In genomic region chr2:101341901-101342624, GRCh38 we compare ENCODE assay signal across 8 cellular contexts. TPM values are rescaled to one million over a fixed set of nuclear protein-coding genes. Genes with fewer than 3 reads are reported as not detected.
A peak's percentile ranks its signal among the peaks of the same experiment; 100 is the strongest.
DNase-seq lines count a peak whose midpoint lies in the region; ATAC-seq and TF ChIP-seq lines count a peak whose summit lies in the region.

No MANE protein-coding gene starts in this region.

- no peak overlapping the region for H3K4me3 Mint-ChIP-seq in activated CD4-positive, alpha-beta T cell treated with anti-CD3 and anti-CD28 coated beads, Interleukin-2, amount 10 ng/mL, durations not matched to agents 7 days and 5 days

- peaks cover 5% of the 10 kb centered on the region for H3K27me3 Mint-ChIP-seq in activated CD4-positive, alpha-beta T cell treated with anti-CD3 and anti-CD28 coated beads, Interleukin-2, amount 10 ng/mL, durations not matched to agents 7 days and 5 days

- no peak overlapping the region for H3K4me3 ChIP-seq in right lobe of liver

- POLR2A ChIA-PET in activated CD4-positive, alpha-beta T cell treated with anti-CD3 and anti-CD28 coated beads, Interleukin-2, amount 10 ng/mL, durations not matched to agents 7 days and 5 days (lab: Charles Lee), result interaction anchor here (0.6 kb wide), 1 partner anchor 133 kb away, joined by 3 read pairs; the partner anchor contains the start of gene RFX8

- H3K36me3 Mint-ChIP-seq in activated CD4-positive, alpha-beta T cell treated with anti-CD3 and anti-CD28 coated beads, Interleukin-2, amount 10 ng/mL, durations not matched to agents 7 days and 5 days (ENCODE audit: low read depth), result no peaks in the 10 kb centered on the region

- 38% methylated on average over 9 of the region's 21 CpGs for WGBS in right lobe of liver (ENCODE audit: insufficient coverage, low coverage, low lambda C conversion rate, missing lambda C conversion rate)

- no peaks in the 10 kb centered on the region for H3K9me3 ChIP-seq in right lobe of liver

- no peaks in the 10 kb centered on the region for H3K36me3 ChIP-seq in right lobe of liver

- peaks cover 39% of the 10 kb centered on the region for H3K4me1 Mint-ChIP-seq in activated CD4-positive, alpha-beta T cell treated with anti-CD3 and anti-CD28 coated beads, Interleukin-2, amount 10 ng/mL, durations not matched to agents 7 days and 5 days

- CTCF ChIA-PET in activated CD4-positive, alpha-beta T cell treated with anti-CD3 and anti-CD28 coated beads, Interleukin-2, amount 10 ng/mL, durations not matched to agents 7 days and 5 days (lab: Charles Lee), result interaction anchor here (0.7 to 3.5 kb wide), 18 partner anchors 9 to 490 kb away, joined by 3 to 30 read pairs (median 5); partner anchors contain the start of gene CREG2

- H3K9me3 Mint-ChIP-seq in activated CD4-positive, alpha-beta T cell treated with anti-CD3 and anti-CD28 coated beads, Interleukin-2, amount 10 ng/mL, durations not matched to agents 7 days and 5 days, result no peaks in the 10 kb centered on the region

- DNase-seq in AG08395 (ENCODE audit: low spot score) (peak; percentile 86), H4 (ENCODE audit: low spot score) (peak; percentile 47), NCI-H510A treated with DMSO at 0.1 percent for 48 hours (lab: John Stamatoyannopoulos, UW) (peak; percentile 49), dedifferentiated amniotic fluid mesenchymal stem cell (ENCODE audit: extremely low spot score) (peak; percentile 73), right lobe of liver (peak; percentile 76 to 77 (median 77)), cerebellar nuclear complex (lab: John Stamatoyannopoulos, UW) (no peak)
- peak; percentile 74 for DNase-seq in activated CD4-positive, alpha-beta T cell treated with anti-CD3 and anti-CD28 coated beads, Interleukin-2, amount 10 ng/mL, durations not matched to agents 7 days and 5 days
- peak; percentile 38 to 59 (median 55) for DNase-seq in stimulated activated CD4-positive, alpha-beta T cell treated with anti-CD3 and anti-CD28 coated beads, TNF-alpha, amount 100 ng/mL, for 4 hours (ENCODE audit: low read depth in 3 of 3)

- intact Hi-C loops in right lobe of liver (cut with DNase I), result no loop called here

- H3K27ac ChIP-seq in right lobe of liver, result no peak overlapping the region

- no peak for TF ChIP-seq POLR2A in right lobe of liver (IDR thresholded peaks at IDR 0.05)

- H3K27me3 ChIP-seq in right lobe of liver, result no peaks in the 10 kb centered on the region

- TF ChIP-seq CTCF in right lobe of liver (IDR thresholded peaks at IDR 0.05), result peak; percentile 62 to 88 (median 83)

- peak overlapping the region; percentile 0 for H3K27ac Mint-ChIP-seq in activated CD4-positive, alpha-beta T cell treated with anti-CD3 and anti-CD28 coated beads, Interleukin-2, amount 10 ng/mL, durations not matched to agents 7 days and 5 days

- peaks cover 0 to 10% (median 4%) of the 10 kb centered on the region in 4 donors for H3K4me1 ChIP-seq in right lobe of liver

- peak; percentile 76 to 84 (median 79) for ATAC-seq in right lobe of liver

RNA-seq across cellular contexts. Expression of gene RNF149, which starts 33.6 kb away (rescaled TPM):
- total RNA-seq in H4 (2014; rRNA removed; shearing (Covaris generic)), result 8.4 and 9.0 TPM in 2 replicates
- total RNA-seq in activated CD4-positive, alpha-beta T cell treated with anti-CD3 and anti-CD28 coated beads, Interleukin-2, amount 10 ng/mL, durations not matched to agents 7 days and 5 days, result 10 to 100 TPM; 66.3 to 74.2 TPM
- total RNA-seq in right lobe of liver, result 10 to 100 TPM; 20.3 to 45.4 (median 32.2) TPM

RNA-seq across cellular contexts. Expression of gene CREG2, which starts 45.2 kb away (rescaled TPM):
- not detected in 2 replicates for total RNA-seq in H4 (2014; rRNA removed; shearing (Covaris generic))
- under 1 TPM; 0.31 to 0.52 TPM for total RNA-seq in activated CD4-positive, alpha-beta T cell treated with anti-CD3 and anti-CD28 coated beads, Interleukin-2, amount 10 ng/mL, durations not matched to agents 7 days and 5 days
- under 1 TPM in 1 of 6 experiments, not detected in 5; 0.20 TPM for total RNA-seq in right lobe of liver

Comparison
In these comparisons a context has a peak if more than half of its experiments do, and no peak if none do; other contexts are left out.
1. DNase-seq: peak in AG08395 (single experiment), H4 (single experiment), NCI-H510A treated with DMSO at 0.1 percent for 48 hours (single experiment), activated CD4-positive, alpha-beta T cell treated with anti-CD3 and anti-CD28 coated beads, Interleukin-2, amount 10 ng/mL, durations not matched to agents 7 days and 5 days (single experiment), dedifferentiated amniotic fluid mesenchymal stem cell (single experiment), right lobe of liver (3 of 3) and stimulated activated CD4-positive, alpha-beta T cell treated with anti-CD3 and anti-CD28 coated beads, TNF-alpha, amount 100 ng/mL, for 4 hours (3 of 3); none in cerebellar nuclear complex (0 of 2).